In genomic region chr17:79944251-79944812, GRCh38 we compare ENCODE assay signal across 16 cellular contexts.
DNase-seq lines count a peak whose midpoint lies in the region; ATAC-seq, FAIRE-seq and TF ChIP-seq lines count a peak whose summit lies in the region.
"Had no signal": no experiment of that assay in that cellular context is flagged by ENCODE, and none has a peak within 500 bp of the region (broad histone marks: within the 10 kb centered on the region; RNA-seq: fewer than 3 reads in every experiment).

No MANE protein-coding gene starts in this region.

- DNase-seq in natural killer cell treated with Interleukin-12 subunit alpha and Interleukin-12 subunit beta and Interleukin-15 and Interleukin-18, amount 100 ng/mL, for 72 hours (ENCODE audit: low spot score) = peak; percentile 56
- DNase-seq in natural killer cell (no peak), astrocyte (ENCODE audit: low read depth) (no peak), lower lobe of right lung (peak; percentile 24), NCI-H187 (lab: John Stamatoyannopoulos, UW) (no peak)
- DNase-seq: NCI-H2107, NCI-H524, SHP77 treated with DMSO at 0.1 percent for 48 hours, stomach had no signal

- no peak overlapping the region for H3K9ac ChIP-seq in astrocyte (ENCODE audit: low read length)

- no peaks in the 10 kb centered on the region for H3K79me2 ChIP-seq in astrocyte (ENCODE audit: insufficient read depth, low read length)

- ATAC-seq in natural killer cell treated with Interleukin-12 subunit alpha and Interleukin-12 subunit beta and Interleukin-15 and Interleukin-18, amount 100 ng/mL, for 72 hours = no peak
- ATAC-seq in natural killer cell (no peak), lower lobe of right lung (no peak), GM21390 (IDR thresholded peaks at IDR 0.05; ENCODE audit: unreplicated experiment) (no peak), GM21786 (IDR thresholded peaks at IDR 0.05; ENCODE audit: unreplicated experiment) (no peak), GM18498 (IDR thresholded peaks at IDR 0.05; ENCODE audit: unreplicated experiment) (no peak)

- no peak overlapping the region for H3K4me3 Mint-ChIP-seq in natural killer cell treated with Interleukin-12 subunit alpha and Interleukin-12 subunit beta and Interleukin-15 and Interleukin-18, amount 100 ng/mL, for 72 hours
- H3K4me3 Mint-ChIP-seq in natural killer cell (no peak overlapping the region), astrocyte (ENCODE audit: unreplicated experiment) (no peak overlapping the region)

- TF ChIP-seq CTCF in natural killer cell (IDR thresholded peaks at IDR 0.05) (no peak), astrocyte (IDR thresholded peaks at IDR 0.05; ENCODE audit: insufficient read depth, low read depth, low read length) (no peak), lower lobe of right lung (IDR thresholded peaks at IDR 0.05) (no peak)

- H3K27me3 ChIP-seq in astrocyte (ENCODE audit: insufficient read depth, low read length) = no peaks in the 10 kb centered on the region
- H3K27me3 ChIP-seq in lower lobe of right lung (ENCODE audit: low read depth) = no peaks in the 10 kb centered on the region
- H3K27me3 ChIP-seq: stomach had no signal

- no peak for FAIRE-seq in astrocyte (lab: Jason Lieb, UNC)
- FAIRE-seq: endometrium had no signal

- no peak overlapping the region for H3K27ac Mint-ChIP-seq in natural killer cell treated with Interleukin-12 subunit alpha and Interleukin-12 subunit beta and Interleukin-15 and Interleukin-18, amount 100 ng/mL, for 72 hours
- H3K27ac Mint-ChIP-seq in natural killer cell (no peak overlapping the region), astrocyte (ENCODE audit: unreplicated experiment) (peak overlapping the region; percentile 38)
- H3K27ac Mint-ChIP-seq: activated T-helper 2 cell treated with anti-CD3 and anti-CD28 coated beads, Interferon-gamma antibody, Interleukin-2, Interleukin-4, amounts not matched to agents 10 μg/mL and 5 μg/mL and 100 μg/mL, durations not matched to agents 14 hours and 24 hours and 36 hours had no signal

- peaks cover 26% of the 10 kb centered on the region for H3K4me1 ChIP-seq in astrocyte (ENCODE audit: insufficient read depth, low read length)
- H3K4me1 ChIP-seq in lower lobe of right lung = peaks cover 13% of the 10 kb centered on the region
- H3K4me1 ChIP-seq: stomach had no signal

- H3K4me1 Mint-ChIP-seq in natural killer cell treated with Interleukin-12 subunit alpha and Interleukin-12 subunit beta and Interleukin-15 and Interleukin-18, amount 100 ng/mL, for 72 hours (ENCODE audit: low read depth in 2 of 2) = peaks cover 6 to 9% of the 10 kb centered on the region in 2 donors
- H3K4me1 Mint-ChIP-seq in natural killer cell (peaks cover 7 to 8% of the 10 kb centered on the region in 2 donors), astrocyte (ENCODE audit: low read depth, unreplicated experiment) (peaks cover 6% of the 10 kb centered on the region)

- H4K20me1 ChIP-seq in astrocyte (ENCODE audit: insufficient read depth, low read length) = no peaks in the 10 kb centered on the region

- no peak overlapping the region for H3K4me2 ChIP-seq in astrocyte (ENCODE audit: low read length)

- H3K27ac ChIP-seq in astrocyte (ENCODE audit: low read depth, low read length) (no peak overlapping the region), lower lobe of right lung (no peak overlapping the region)
- H3K27ac ChIP-seq: HL-60, neutrophil, stomach had no signal

- H3K9me3 ChIP-seq in astrocyte (ENCODE audit: insufficient read depth, low read depth, low read length) (no peaks in the 10 kb centered on the region), lower lobe of right lung (no peaks in the 10 kb centered on the region)
- H3K9me3 ChIP-seq: neutrophil, stomach had no signal

- H3K9me3 Mint-ChIP-seq in natural killer cell treated with Interleukin-12 subunit alpha and Interleukin-12 subunit beta and Interleukin-15 and Interleukin-18, amount 100 ng/mL, for 72 hours = no peaks in the 10 kb centered on the region
- H3K9me3 Mint-ChIP-seq in natural killer cell = no peaks in the 10 kb centered on the region
- peaks cover 3% of the 10 kb centered on the region for H3K9me3 Mint-ChIP-seq in astrocyte (ENCODE audit: unreplicated experiment)
- H3K9me3 Mint-ChIP-seq: activated T-helper 2 cell treated with anti-CD3 and anti-CD28 coated beads, Interferon-gamma antibody, Interleukin-2, Interleukin-4, amounts not matched to agents 10 μg/mL and 5 μg/mL and 100 μg/mL, durations not matched to agents 14 hours and 24 hours and 36 hours had no signal

- H3K36me3 Mint-ChIP-seq in natural killer cell treated with Interleukin-12 subunit alpha and Interleukin-12 subunit beta and Interleukin-15 and Interleukin-18, amount 100 ng/mL, for 72 hours = no peaks in the 10 kb centered on the region
- H3K36me3 Mint-ChIP-seq in natural killer cell = no peaks in the 10 kb centered on the region
- H3K36me3 Mint-ChIP-seq in astrocyte (ENCODE audit: low read depth, unreplicated experiment) = peaks cover 28% of the 10 kb centered on the region

- H3K27me3 Mint-ChIP-seq in natural killer cell treated with Interleukin-12 subunit alpha and Interleukin-12 subunit beta and Interleukin-15 and Interleukin-18, amount 100 ng/mL, for 72 hours = no peaks in the 10 kb centered on the region
- H3K27me3 Mint-ChIP-seq in natural killer cell (ENCODE audit: low read depth in 2 of 2) = no peaks in the 10 kb centered on the region
- H3K27me3 Mint-ChIP-seq in astrocyte (ENCODE audit: low read depth, unreplicated experiment) = peaks cover 3% of the 10 kb centered on the region

- H3K4me3 ChIP-seq in astrocyte (ENCODE audit: insufficient read depth, low read depth, low read length) = no peak overlapping the region
- no peak overlapping the region for H3K4me3 ChIP-seq in lower lobe of right lung
- H3K4me3 ChIP-seq: stomach had no signal

- H3K36me3 ChIP-seq in astrocyte (ENCODE audit: insufficient read depth, low read length) (peaks cover 3% of the 10 kb centered on the region), lower lobe of right lung (peaks cover 37% of the 10 kb centered on the region)
- H3K36me3 ChIP-seq: neutrophil had no signal

- intact Hi-C loops in natural killer cell (cut with micrococcal nuclease) = no loop called here
- intact Hi-C loops in lower lobe of right lung (cut with DNase I) = no loop called here

- no peak overlapping the region for H2AFZ ChIP-seq in astrocyte (ENCODE audit: low read depth, low read length)

Comparison
In these comparisons a context has a peak if more than half of its experiments do, and no peak if none do; other contexts are left out.
1. DNase-seq: peak in natural killer cell treated with Interleukin-12 subunit alpha and Interleukin-12 subunit beta and Interleukin-15 and Interleukin-18, amount 100 ng/mL, for 72 hours (single experiment) and lower lobe of right lung (single experiment); none in natural killer cell (single experiment), astrocyte (single experiment) and NCI-H187 (0 of 2).